1 cellular context compared by ENCODE assay signal in genomic region chr20:10790013-10790412, GRCh38.
TF ChIP-seq lines count a peak whose summit lies in the region.

No MANE protein-coding gene starts in this region.

TF ChIP-seq in HepG2, 621 proteins besides CTCF, POLR2A, EP300 and RAD21 (continued from another document and continues in another):
- TF ChIP-seq ZNF407 (CRISPR knock-in tag; IDR thresholded peaks at IDR 0.05; ENCODE audit: not compliant biosample characterization) (no peak), ETV5 (CRISPR knock-in tag; IDR thresholded peaks at IDR 0.05; ENCODE audit: borderline replicate concordance) (peak; percentile 65; the same call in 1 of the 2 replicates), CBX5 (CRISPR knock-in tag; IDR thresholded peaks at IDR 0.05; ENCODE audit: borderline replicate concordance) (peak; percentile 92), SMC3 (IDR thresholded peaks at IDR 0.05; ENCODE audit: low read length) (peak; percentile 8; the same call in 1 of the 2 replicates), ZNF737 (CRISPR knock-in tag; IDR thresholded peaks at IDR 0.05; ENCODE audit: borderline replicate concordance) (0 out of 2 replicates have a peak, but pooled peaks have one; percentile 34), SOX5 (CRISPR knock-in tag; IDR thresholded peaks at IDR 0.05; ENCODE audit: borderline replicate concordance) (peak; percentile 6; the same call in 1 of the 2 replicates), GABPA (IDR thresholded peaks at IDR 0.05; ENCODE audit: low read depth, low read length) (peak; percentile 45), GABPA (CRISPR knock-in tag; IDR thresholded peaks at IDR 0.05; ENCODE audit: low read depth) (peak; percentile 91), GATAD2A (CRISPR knock-in tag; IDR thresholded peaks at IDR 0.05) (peak; percentile 44; the same call in 1 of the 2 replicates), CEBPG (CRISPR knock-in tag; IDR thresholded peaks at IDR 0.05) (peak; percentile 77), EED (CRISPR knock-in tag; IDR thresholded peaks at IDR 0.05) (0 out of 2 replicates have a peak, but pooled peaks have one; percentile 20), PPARG (CRISPR knock-in tag; conservative IDR thresholded peaks at IDR 0.05) (no peak), ATF7 (IDR thresholded peaks at IDR 0.05) (no peak), ATF7 (CRISPR knock-in tag; IDR thresholded peaks at IDR 0.05) (0 out of 2 replicates have a peak, but pooled peaks have one; percentile 27), ZNF841 (CRISPR knock-in tag; IDR thresholded peaks at IDR 0.05; ENCODE audit: borderline replicate concordance) (no peak), TRIM24 (CRISPR knock-in tag; IDR thresholded peaks at IDR 0.05) (0 out of 2 replicates have a peak, but pooled peaks have one; percentile 46), MYC (CRISPR knock-in tag; IDR thresholded peaks at IDR 0.05; ENCODE audit: borderline replicate concordance) (0 out of 2 replicates have a peak, but pooled peaks have one; percentile 27), ZMYM4 (CRISPR knock-in tag; IDR thresholded peaks at IDR 0.05) (0 out of 2 replicates have a peak, but pooled peaks have one; percentile 23), ZNF687 (CRISPR knock-in tag; IDR thresholded peaks at IDR 0.05) (peak; percentile 25; the same call in 1 of the 2 replicates), KLF6 (CRISPR knock-in tag; IDR thresholded peaks at IDR 0.05) (no peak), BHLHE40 (IDR thresholded peaks at IDR 0.05; ENCODE audit: low read length) (peak; percentile 20; the same call in 1 of the 2 replicates), TFE3 (CRISPR knock-in tag; IDR thresholded peaks at IDR 0.05) (0 out of 2 replicates have a peak, but pooled peaks have one; percentile 16), SMAD3 (CRISPR knock-in tag; IDR thresholded peaks at IDR 0.05) (no peak), SALL1 (CRISPR knock-in tag; IDR thresholded peaks at IDR 0.05) (peak; percentile 56), CREM (IDR thresholded peaks at IDR 0.05) (peak; percentile 42; the same call in 1 of the 2 replicates), CREM (CRISPR knock-in tag; IDR thresholded peaks at IDR 0.05) (no peak; the same call in 1 of the 2 replicates), ZFX (CRISPR knock-in tag; IDR thresholded peaks at IDR 0.05; ENCODE audit: low read depth) (peak; percentile 71), GABPB1 (CRISPR knock-in tag; IDR thresholded peaks at IDR 0.05) (peak; percentile 91), KDM2A (CRISPR knock-in tag; IDR thresholded peaks at IDR 0.05; ENCODE audit: borderline replicate concordance, low read depth) (peak; percentile 32; the same call in 1 of the 2 replicates), ELF1 (CRISPR knock-in tag; IDR thresholded peaks at IDR 0.05) (peak; percentile 26; the same call in 1 of the 2 replicates)
- TF ChIP-seq, protein P1, sequence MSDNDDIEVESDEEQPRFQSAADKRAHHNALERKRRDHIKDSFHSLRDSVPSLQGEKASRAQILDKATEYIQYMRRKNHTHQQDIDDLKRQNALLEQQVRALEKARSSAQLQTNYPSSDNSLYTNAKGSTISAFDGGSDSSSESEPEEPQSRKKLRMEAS (IDR thresholded peaks at IDR 0.05), result peak; percentile 63
- TF ChIP-seq, protein P2, sequence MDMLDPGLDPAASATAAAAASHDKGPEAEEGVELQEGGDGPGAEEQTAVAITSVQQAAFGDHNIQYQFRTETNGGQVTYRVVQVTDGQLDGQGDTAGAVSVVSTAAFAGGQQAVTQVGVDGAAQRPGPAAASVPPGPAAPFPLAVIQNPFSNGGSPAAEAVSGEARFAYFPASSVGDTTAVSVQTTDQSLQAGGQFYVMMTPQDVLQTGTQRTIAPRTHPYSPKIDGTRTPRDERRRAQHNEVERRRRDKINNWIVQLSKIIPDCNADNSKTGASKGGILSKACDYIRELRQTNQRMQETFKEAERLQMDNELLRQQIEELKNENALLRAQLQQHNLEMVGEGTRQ (IDR thresholded peaks at IDR 0.05; ENCODE audit: low read depth, low read length), result no peak
- TF ChIP-seq, protein P2 (CRISPR knock-in tag; IDR thresholded peaks at IDR 0.05; ENCODE audit: borderline replicate concordance), result 0 out of 2 replicates have a peak, but pooled peaks have one; percentile 5
- TF ChIP-seq, protein P3, sequence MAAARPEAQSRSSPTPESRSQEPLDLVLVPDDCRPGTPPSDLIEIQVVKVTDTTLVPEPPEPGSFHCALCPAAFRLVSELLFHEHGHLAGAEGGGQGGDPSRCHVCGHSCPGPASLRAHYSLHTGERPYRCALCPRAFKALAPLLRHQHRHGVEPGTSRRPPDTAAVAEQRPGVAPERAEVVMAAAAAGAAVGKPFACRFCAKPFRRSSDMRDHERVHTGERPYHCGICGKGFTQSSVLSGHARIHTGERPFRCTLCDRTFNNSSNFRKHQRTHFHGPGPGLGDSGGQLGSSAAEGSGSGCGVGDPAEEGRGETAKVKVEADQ (CRISPR knock-in tag; IDR thresholded peaks at IDR 0.05; ENCODE audit: borderline replicate concordance), result 0 out of 2 replicates have a peak, but pooled peaks have one; percentile 68
- TF ChIP-seq, protein P4, sequence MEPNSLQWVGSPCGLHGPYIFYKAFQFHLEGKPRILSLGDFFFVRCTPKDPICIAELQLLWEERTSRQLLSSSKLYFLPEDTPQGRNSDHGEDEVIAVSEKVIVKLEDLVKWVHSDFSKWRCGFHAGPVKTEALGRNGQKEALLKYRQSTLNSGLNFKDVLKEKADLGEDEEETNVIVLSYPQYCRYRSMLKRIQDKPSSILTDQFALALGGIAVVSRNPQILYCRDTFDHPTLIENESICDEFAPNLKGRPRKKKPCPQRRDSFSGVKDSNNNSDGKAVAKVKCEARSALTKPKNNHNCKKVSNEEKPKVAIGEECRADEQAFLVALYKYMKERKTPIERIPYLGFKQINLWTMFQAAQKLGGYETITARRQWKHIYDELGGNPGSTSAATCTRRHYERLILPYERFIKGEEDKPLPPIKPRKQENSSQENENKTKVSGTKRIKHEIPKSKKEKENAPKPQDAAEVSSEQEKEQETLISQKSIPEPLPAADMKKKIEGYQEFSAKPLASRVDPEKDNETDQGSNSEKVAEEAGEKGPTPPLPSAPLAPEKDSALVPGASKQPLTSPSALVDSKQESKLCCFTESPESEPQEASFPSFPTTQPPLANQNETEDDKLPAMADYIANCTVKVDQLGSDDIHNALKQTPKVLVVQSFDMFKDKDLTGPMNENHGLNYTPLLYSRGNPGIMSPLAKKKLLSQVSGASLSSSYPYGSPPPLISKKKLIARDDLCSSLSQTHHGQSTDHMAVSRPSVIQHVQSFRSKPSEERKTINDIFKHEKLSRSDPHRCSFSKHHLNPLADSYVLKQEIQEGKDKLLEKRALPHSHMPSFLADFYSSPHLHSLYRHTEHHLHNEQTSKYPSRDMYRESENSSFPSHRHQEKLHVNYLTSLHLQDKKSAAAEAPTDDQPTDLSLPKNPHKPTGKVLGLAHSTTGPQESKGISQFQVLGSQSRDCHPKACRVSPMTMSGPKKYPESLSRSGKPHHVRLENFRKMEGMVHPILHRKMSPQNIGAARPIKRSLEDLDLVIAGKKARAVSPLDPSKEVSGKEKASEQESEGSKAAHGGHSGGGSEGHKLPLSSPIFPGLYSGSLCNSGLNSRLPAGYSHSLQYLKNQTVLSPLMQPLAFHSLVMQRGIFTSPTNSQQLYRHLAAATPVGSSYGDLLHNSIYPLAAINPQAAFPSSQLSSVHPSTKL (CRISPR knock-in tag; IDR thresholded peaks at IDR 0.05), result peak; percentile 34; the same call in 1 of the 2 replicates
- TF ChIP-seq, protein P5, sequence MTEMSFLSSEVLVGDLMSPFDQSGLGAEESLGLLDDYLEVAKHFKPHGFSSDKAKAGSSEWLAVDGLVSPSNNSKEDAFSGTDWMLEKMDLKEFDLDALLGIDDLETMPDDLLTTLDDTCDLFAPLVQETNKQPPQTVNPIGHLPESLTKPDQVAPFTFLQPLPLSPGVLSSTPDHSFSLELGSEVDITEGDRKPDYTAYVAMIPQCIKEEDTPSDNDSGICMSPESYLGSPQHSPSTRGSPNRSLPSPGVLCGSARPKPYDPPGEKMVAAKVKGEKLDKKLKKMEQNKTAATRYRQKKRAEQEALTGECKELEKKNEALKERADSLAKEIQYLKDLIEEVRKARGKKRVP (CRISPR knock-in tag; IDR thresholded peaks at IDR 0.05), result peak in 1 of 2 experiments; percentile 81; a peak in 2 of 4 replicates
